ENCODE assay signal across 24 cellular contexts in the genomic region with DNA sequence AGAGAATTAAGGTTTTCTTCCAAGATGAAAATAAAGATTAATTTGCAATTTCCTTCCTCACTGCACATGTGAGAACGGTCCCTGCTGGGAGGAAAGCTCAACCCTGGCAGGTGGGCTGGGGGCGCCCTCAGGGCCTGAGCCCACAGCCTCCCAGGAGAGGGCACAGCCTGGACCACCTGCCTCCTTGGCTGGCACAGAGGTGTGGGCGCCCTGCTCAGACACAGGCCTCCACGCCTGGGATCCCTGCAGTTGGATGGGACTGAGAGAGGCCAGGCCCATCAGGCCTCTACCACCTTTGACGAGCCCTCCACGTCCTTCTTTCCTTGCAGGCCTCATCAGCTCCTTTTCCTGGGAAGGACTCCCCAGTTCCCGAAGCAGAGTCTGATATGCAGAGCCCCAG. TPM values are rescaled to one million over a fixed set of nuclear protein-coding genes. Genes with fewer than 3 reads are reported as not detected.
"Had no signal": no experiment of that assay in that cellular context is flagged by ENCODE, and none has a peak within 500 bp of the region (broad histone marks: within the 10 kb centered on the region; RNA-seq: fewer than 3 reads in every experiment).

No MANE protein-coding gene starts in this region.

- H3K27ac ChIP-seq: HL-60, RWPE1, SJCRH30 had no signal

- H3K27me3 ChIP-seq: MG63 had no signal

- DNase-seq: Karpas-422, KG1, MG63, NCI-H1092, NCI-H1105 treated with DMSO at 0.1 percent for 48 hours, NCI-H1417 treated with DMSO at 0.1 percent for 48 hours, NCI-H146, NCI-H1694 treated with DMSO at 0.1 percent for 48 hours, NCI-H1930, NCI-H2081, NCI-H2107, NCI-H2227 treated with DMSO at 0.1 percent for 48 hours, NCI-H524, NCI-H526 treated with DMSO at 0.1 percent for 48 hours, NCI-H774, SHP77 treated with DMSO at 0.1 percent for 48 hours, SJCRH30, T-helper 1 cell had no signal

- H3K36me3 ChIP-seq: MG63, SJCRH30 had no signal

- H3K9me3 ChIP-seq: SJCRH30 had no signal

- H3K4me3 ChIP-seq: MG63, SJCRH30 had no signal

- FAIRE-seq: HTR-8/SVneo had no signal

- H3K9me3 Mint-ChIP-seq: IgD-negative memory B cell had no signal

- ATAC-seq: SK-N-SH treated with all-trans-retinoic acid at 6 μM for 48 hours had no signal

RNA-seq across cellular contexts. Expression of gene DNAJB8, which starts 46.4 kb away (rescaled TPM):
- total RNA-seq: NCI-H460, SJCRH30 had no signal
- polyA plus RNA-seq: IgD-negative memory B cell had no signal
